ENCODE assay signal across 10 cellular contexts in genomic region chr1:169110691-169111447, GRCh38. TPM values are rescaled to one million over a fixed set of nuclear protein-coding genes. Genes with fewer than 3 reads are reported as not detected.
A peak's percentile ranks its signal among the peaks of the same experiment; 100 is the strongest.
DNase-seq lines count a peak whose midpoint lies in the region; ATAC-seq, FAIRE-seq and TF ChIP-seq lines count a peak whose summit lies in the region.
"Had no signal": no experiment of that assay in that cellular context is flagged by ENCODE, and none has a peak within 500 bp of the region (broad histone marks: within the 10 kb centered on the region; RNA-seq: fewer than 3 reads in every experiment).

No MANE protein-coding gene starts in this region.

- H3K36me3 ChIP-seq in mesodermal cell (ENCODE audit: control insufficient read depth, insufficient read depth, low read length) (peaks cover 37% of the 10 kb centered on the region), tibial nerve (no peaks in the 10 kb centered on the region)

- peak overlapping the region; percentile 9 for H3K4me3 Mint-ChIP-seq in activated T-cell treated with anti-CD3 and anti-CD28 coated beads, Interleukin-2, amount 50 U/mL, for 4 hours
- peak overlapping the region in 1 of 2 donors; percentile 37 for H3K4me3 Mint-ChIP-seq in activated T-cell treated with anti-CD3 and anti-CD28 coated beads, Interleukin-2, amount 50 U/mL, for 72 hours
- H3K4me3 Mint-ChIP-seq in dendritic cell treated with granulocyte-macrophage colony-stimulating factor and Interleukin-4, amounts not matched to agents 40 ng/mL and 50 ng/mL, for 4 days: peak overlapping the region; percentile 48
- H3K4me3 Mint-ChIP-seq: stimulated activated naive CD8-positive, alpha-beta T cell treated with anti-CD3 and anti-CD28 coated beads, Interleukin-15, Interleukin-2, amounts not matched to agents 100 ng/mL and 50 ng/mL, for 24 hours had no signal

- no peak for TF ChIP-seq CTCF in tibial nerve (IDR thresholded peaks at IDR 0.05)

- H3K27me3 ChIP-seq in tibial nerve: no peaks in the 10 kb centered on the region

- H3K27ac Mint-ChIP-seq in activated T-cell treated with anti-CD3 and anti-CD28 coated beads, Interleukin-2, amount 50 U/mL, for 72 hours: no peak overlapping the region
- peak overlapping the region; percentile 92 for H3K27ac Mint-ChIP-seq in dendritic cell treated with granulocyte-macrophage colony-stimulating factor and Interleukin-4, amounts not matched to agents 40 ng/mL and 50 ng/mL, for 4 days
- H3K27ac Mint-ChIP-seq: stimulated activated naive CD8-positive, alpha-beta T cell treated with anti-CD3 and anti-CD28 coated beads, Interleukin-15, Interleukin-2, amounts not matched to agents 100 ng/mL and 50 ng/mL, for 24 hours; T-helper 17 cell had no signal

- no peak for DNase-seq in activated T-cell treated with anti-CD3 and anti-CD28 coated beads, Interleukin-2, amount 50 U/mL, for 4 hours
- DNase-seq in activated T-cell treated with anti-CD3 and anti-CD28 coated beads, Interleukin-2, amount 50 U/mL, for 72 hours: no peak
- DNase-seq in tibial nerve (ENCODE audit: low spot score in 2 of 2) (peak in 1 of 2 donors; percentile 20), AG08395 (ENCODE audit: low spot score) (no peak), RCC 7860 (ENCODE audit: low spot score) (no peak)
- DNase-seq: T-helper 17 cell had no signal

- peak overlapping the region; percentile 21 for H3K4me3 ChIP-seq in mesodermal cell (ENCODE audit: extremely low read depth, insufficient read depth, low read length, poor library complexity, severe bottlenecking)
- H3K4me3 ChIP-seq in tibial nerve: no peak overlapping the region

- peaks cover 5% of the 10 kb centered on the region for H3K27me3 Mint-ChIP-seq in activated T-cell treated with anti-CD3 and anti-CD28 coated beads, Interleukin-2, amount 50 U/mL, for 4 hours (ENCODE audit: low read depth)
- no peaks in the 10 kb centered on the region for H3K27me3 Mint-ChIP-seq in activated T-cell treated with anti-CD3 and anti-CD28 coated beads, Interleukin-2, amount 50 U/mL, for 72 hours (ENCODE audit: low read depth)
- H3K27me3 Mint-ChIP-seq in dendritic cell treated with granulocyte-macrophage colony-stimulating factor and Interleukin-4, amounts not matched to agents 40 ng/mL and 50 ng/mL, for 4 days: peaks cover 3% of the 10 kb centered on the region

- TF ChIP-seq POLR2A in tibial nerve (IDR thresholded peaks at IDR 0.05): no peak

- intact Hi-C loops in dendritic cell treated with granulocyte-macrophage colony-stimulating factor and Interleukin-4, amounts not matched to agents 40 ng/mL and 50 ng/mL, for 4 days (cut with micrococcal nuclease): loop anchor here (10.0 kb wide), 2 partner anchors 374 to 766 kb away; partner anchors contain the start of gene SLC19A2

- ATAC-seq in activated T-cell treated with anti-CD3 and anti-CD28 coated beads, Interleukin-2, amount 50 U/mL, for 4 hours: no peak
- no peak for ATAC-seq in activated T-cell treated with anti-CD3 and anti-CD28 coated beads, Interleukin-2, amount 50 U/mL, for 72 hours (replicated peaks in 1 of 2)
- ATAC-seq in HG03354 (IDR thresholded peaks at IDR 0.05; ENCODE audit: poor library complexity, severe bottlenecking, unreplicated experiment): no peak
- ATAC-seq: T-helper 17 cell had no signal

- peaks cover 35% of the 10 kb centered on the region for H3K4me1 Mint-ChIP-seq in activated T-cell treated with anti-CD3 and anti-CD28 coated beads, Interleukin-2, amount 50 U/mL, for 4 hours (ENCODE audit: low read depth)
- H3K4me1 Mint-ChIP-seq in activated T-cell treated with anti-CD3 and anti-CD28 coated beads, Interleukin-2, amount 50 U/mL, for 72 hours (ENCODE audit: low read depth): peaks cover 42% of the 10 kb centered on the region
- peaks cover 68% of the 10 kb centered on the region for H3K4me1 Mint-ChIP-seq in dendritic cell treated with granulocyte-macrophage colony-stimulating factor and Interleukin-4, amounts not matched to agents 40 ng/mL and 50 ng/mL, for 4 days (ENCODE audit: low read depth)

- no peaks in the 10 kb centered on the region for H3K9me3 Mint-ChIP-seq in activated T-cell treated with anti-CD3 and anti-CD28 coated beads, Interleukin-2, amount 50 U/mL, for 4 hours
- no peaks in the 10 kb centered on the region for H3K9me3 Mint-ChIP-seq in activated T-cell treated with anti-CD3 and anti-CD28 coated beads, Interleukin-2, amount 50 U/mL, for 72 hours
- H3K9me3 Mint-ChIP-seq in dendritic cell treated with granulocyte-macrophage colony-stimulating factor and Interleukin-4, amounts not matched to agents 40 ng/mL and 50 ng/mL, for 4 days: no peaks in the 10 kb centered on the region
- H3K9me3 Mint-ChIP-seq: stimulated activated naive CD8-positive, alpha-beta T cell treated with anti-CD3 and anti-CD28 coated beads, Interleukin-15, Interleukin-2, amounts not matched to agents 100 ng/mL and 50 ng/mL, for 24 hours had no signal

- H3K4me1 ChIP-seq in mesodermal cell (ENCODE audit: control insufficient read depth, insufficient read depth, low read length, poor library complexity, severe bottlenecking) (peaks cover 56% of the 10 kb centered on the region), tibial nerve (peaks cover 0 to 48% (median 16%) of the 10 kb centered on the region in 4 donors)

- WGBS in mesodermal cell (ENCODE audit: insufficient coverage in 2 of 2), 2 experiments: 79 to 93% methylated on average over 4 to 5 of the region's 7 CpGs
- WGBS in tibial nerve, 2 donors: 49 to 53% methylated on average over 7 of the region's 7 CpGs

- no peaks in the 10 kb centered on the region for H3K9me3 ChIP-seq in mesodermal cell (ENCODE audit: control insufficient read depth, low read length)
- H3K9me3 ChIP-seq in tibial nerve: no peaks in the 10 kb centered on the region

- H3K36me3 Mint-ChIP-seq in activated T-cell treated with anti-CD3 and anti-CD28 coated beads, Interleukin-2, amount 50 U/mL, for 4 hours (ENCODE audit: insufficient read depth): peaks cover 3% of the 10 kb centered on the region
- H3K36me3 Mint-ChIP-seq in activated T-cell treated with anti-CD3 and anti-CD28 coated beads, Interleukin-2, amount 50 U/mL, for 72 hours (ENCODE audit: insufficient read depth in 2 of 2): peaks cover 0 to 9% of the 10 kb centered on the region in 2 donors
- H3K36me3 Mint-ChIP-seq in dendritic cell treated with granulocyte-macrophage colony-stimulating factor and Interleukin-4, amounts not matched to agents 40 ng/mL and 50 ng/mL, for 4 days (ENCODE audit: low read depth): peaks cover 52% of the 10 kb centered on the region

- peak overlapping the region; percentile 98 for H3K27ac ChIP-seq in mesodermal cell (ENCODE audit: low read depth, low read length, severe bottlenecking)
- peak overlapping the region in 2 of 4 donors; percentile 70 to 87 for H3K27ac ChIP-seq in tibial nerve

- peak; percentile 27 to 56 for TF ChIP-seq EP300 in tibial nerve (IDR thresholded peaks at IDR 0.05)

- no peak for FAIRE-seq in RCC 7860 (lab: Jason Lieb, UNC)

RNA-seq across cellular contexts. Expression of gene ATP1B1, which starts 4.4 kb away (rescaled TPM):
- total RNA-seq in activated T-cell treated with anti-CD3 and anti-CD28 coated beads, Interleukin-2, amount 50 U/mL, for 4 hours: 10 to 100 TPM in 1 of 3 donors, 1 to 10 TPM in 2; 5.8 to 10.8 (median 6.2) TPM
- total RNA-seq in activated T-cell treated with anti-CD3 and anti-CD28 coated beads, Interleukin-2, amount 50 U/mL, for 72 hours: 1 to 10 TPM; 3.3 to 8.1 TPM
- 110 TPM for polyA plus RNA-seq in mesodermal cell (2013, experiment 1 of 2)
- 121 TPM for polyA plus RNA-seq in mesodermal cell (2013, experiment 2 of 2)
- total RNA-seq in tibial nerve: 10 to 100 TPM in 2 of 4 donors, 1 to 10 TPM in 2; 6.0 to 21.9 (median 12.2) TPM
